15 cellular contexts compared by ENCODE assay signal in genomic region chr15:39542385-39543065, GRCh38. TPM values are rescaled to one million over a fixed set of nuclear protein-coding genes. Genes with fewer than 3 reads are reported as not detected.
DNase-seq lines count a peak whose midpoint lies in the region.
"Had no signal": no experiment of that assay in that cellular context is flagged by ENCODE, and none has a peak within 500 bp of the region (broad histone marks: within the 10 kb centered on the region; RNA-seq: fewer than 3 reads in every experiment).

No MANE protein-coding gene starts in this region.

- H3K27ac ChIP-seq in SJCRH30, result no peak overlapping the region
- H3K27ac ChIP-seq: GM23248 had no signal

- peaks cover 11% of the 10 kb centered on the region for H3K4me1 ChIP-seq in SJCRH30
- H3K4me1 ChIP-seq: Caco-2 had no signal

- H3K36me3 ChIP-seq in SJCRH30, result no peaks in the 10 kb centered on the region

- H3K27me3 ChIP-seq in SJCRH30, result no peaks in the 10 kb centered on the region

- H3K4me3 ChIP-seq in SJCRH30, result no peak overlapping the region
- H3K4me3 ChIP-seq: GM23248 had no signal

- DNase-seq in LHCN-M2 (ENCODE audit: low read depth), result peak; percentile 21
- peak; percentile 51 to 72 for DNase-seq in SJCRH30
- peak; percentile 72 for DNase-seq in myocyte (ENCODE audit: low read depth)
- no peak for DNase-seq in NCI-H226
- no peak for DNase-seq in NCI-H524 treated with DMSO at 0.1 percent for 48 hours (lab: John Stamatoyannopoulos, UW)
- no peak for DNase-seq in NCI-H1105 (lab: John Stamatoyannopoulos, UW)
- DNase-seq: C1 segment of cervical spinal cord; Caco-2; CD4-positive, CD25-positive, alpha-beta regulatory T cell; CD8-positive, alpha-beta T cell; DMS153; DND-41; GM23248; H7; HCEC 1CT had no signal

- peaks cover 10% of the 10 kb centered on the region; the same call in 1 of the 2 replicates for H3K9me3 ChIP-seq in SJCRH30 (replicated peaks)

RNA-seq across cellular contexts. Expression of gene THBS1, which starts 38.4 kb away (rescaled TPM):
- total RNA-seq in LHCN-M2 (2014; rRNA removed), result 2,731 and 2,850 TPM in 2 replicates
- polyA plus RNA-seq in LHCN-M2 (2012), result 2,014 TPM
- total RNA-seq in SJCRH30 (2014; rRNA removed; shearing (Covaris generic)), result 24.3 and 24.4 TPM in 2 replicates
- total RNA-seq in myocyte, result 1,149 and 1,987 TPM in 2 replicates
- polyA plus RNA-seq in myocyte (2012), result 2,462 TPM

Comparison
In these comparisons a context has a peak if more than half of its experiments do, and no peak if none do; other contexts are left out.
1. DNase-seq: peak in LHCN-M2 (single experiment), SJCRH30 (2 of 2) and myocyte (single experiment); none in NCI-H226 (single experiment), NCI-H524 treated with DMSO at 0.1 percent for 48 hours (single experiment) and NCI-H1105 (single experiment).
2. RNA of gene THBS1, which starts 38.4 kb away (total RNA-seq): 2,731 to 2,850 TPM in LHCN-M2 and 1,149 to 1,987 TPM in myocyte; 24.3 to 24.4 TPM in SJCRH30; every median in the first group is over 10 times any median in the second.